Comparison of ENCODE assay signal across 9 cellular contexts in genomic region chr10:16521311-16522016, GRCh38. TPM values are rescaled to one million over a fixed set of nuclear protein-coding genes. Genes with fewer than 3 reads are reported as not detected.
DNase-seq lines count a peak whose midpoint lies in the region; ATAC-seq and TF ChIP-seq lines count a peak whose summit lies in the region.
"Had no signal": no experiment of that assay in that cellular context is flagged by ENCODE, and none has a peak within 500 bp of the region (broad histone marks: within the 10 kb centered on the region; RNA-seq: fewer than 3 reads in every experiment).

Gene C1QL3 (minus strand): TSS chr10:16521879. CDS start chr10:16521065, 814 bp downstream.

- H3K9me3 Mint-ChIP-seq in MCF 10A (ENCODE audit: unreplicated experiment) (no peaks in the 10 kb centered on the region), WTC11 (no peaks in the 10 kb centered on the region), nephron progenitor cell (no peaks in the 10 kb centered on the region)

- H3K27me3 Mint-ChIP-seq in MCF 10A (ENCODE audit: insufficient read depth, unreplicated experiment) (no peaks in the 10 kb centered on the region), WTC11 (ENCODE audit: low read depth) (peaks cover 54% of the 10 kb centered on the region), nephron progenitor cell (ENCODE audit: low read depth, poor library complexity) (peaks cover 75% of the 10 kb centered on the region)

- intact Hi-C loops in breast epithelium (cut with DNase I; ENCODE audit: low total_unique reads) = no loop called here
- intact Hi-C loops in MCF 10A (cut with micrococcal nuclease) = no loop called here
- intact Hi-C loops in esophagus muscularis mucosa (cut with DNase I) = no loop called here

- WGBS in esophagus muscularis mucosa = 2% methylated on average over 64 of the region's 68 CpGs

- H3K36me3 ChIP-seq in breast epithelium (no peaks in the 10 kb centered on the region), esophagus muscularis mucosa (no peaks in the 10 kb centered on the region), WERI-Rb-1 (no peaks in the 10 kb centered on the region)

- no peak for TF ChIP-seq POLR2A in breast epithelium (IDR thresholded peaks at IDR 0.05)
- no peak for TF ChIP-seq POLR2A in esophagus muscularis mucosa (IDR thresholded peaks at IDR 0.05; ENCODE audit: low read depth)

- no TSS peak for BruUV-seq in MCF 10A (replicated peaks; lab: Mats Ljungman, UMichigan)

- TF ChIP-seq CTCF in breast epithelium (IDR thresholded peaks at IDR 0.05) = no peak
- no peak for TF ChIP-seq CTCF in MCF 10A (IDR thresholded peaks at IDR 0.05; ENCODE audit: unreplicated experiment)
- no peak for TF ChIP-seq CTCF in WTC11 (IDR thresholded peaks at IDR 0.05)
- TF ChIP-seq CTCF in esophagus muscularis mucosa (IDR thresholded peaks at IDR 0.05) = no peak
- no peak for TF ChIP-seq CTCF in nephron progenitor cell (IDR thresholded peaks at IDR 0.05)
- no peak for TF ChIP-seq CTCF in WERI-Rb-1 (IDR thresholded peaks at IDR 0.05; ENCODE audit: low read depth, low read length)

- H3K27me3 ChIP-seq in breast epithelium (peaks cover 7 to 21% of the 10 kb centered on the region in 2 donors), esophagus muscularis mucosa (peaks cover 0 to 56% (median 22%) of the 10 kb centered on the region in 4 donors), WERI-Rb-1 (ENCODE audit: insufficient read depth, low read depth, severe bottlenecking) (no peaks in the 10 kb centered on the region)

- H3K4me3 ChIP-seq in breast epithelium = peak within 1 kb of the TSS; percentile 41 to 66 (median 50)
- peak within 1 kb of the TSS; percentile 53 to 63 (median 57) for H3K4me3 ChIP-seq in esophagus muscularis mucosa
- no peak within 1 kb of the TSS for H3K4me3 ChIP-seq in WERI-Rb-1 (ENCODE audit: low read depth, low read length)

- H3K36me3 Mint-ChIP-seq in MCF 10A (ENCODE audit: insufficient read depth, unreplicated experiment) (peaks cover 19% of the 10 kb centered on the region), WTC11 (no peaks in the 10 kb centered on the region), nephron progenitor cell (ENCODE audit: low read depth) (no peaks in the 10 kb centered on the region)

- H3K9me3 ChIP-seq in breast epithelium (no peaks in the 10 kb centered on the region), esophagus muscularis mucosa (no peaks in the 10 kb centered on the region), WERI-Rb-1 (ENCODE audit: severe bottlenecking) (no peaks in the 10 kb centered on the region)

- H3K4me3 Mint-ChIP-seq in MCF 10A (ENCODE audit: unreplicated experiment) = no peak within 1 kb of the TSS
- H3K4me3 Mint-ChIP-seq in WTC11 = peak within 1 kb of the TSS; percentile 70
- H3K4me3 Mint-ChIP-seq in nephron progenitor cell = peak within 1 kb of the TSS; percentile 90

- H3K4me1 ChIP-seq in breast epithelium (peaks cover 0 to 5% of the 10 kb centered on the region in 2 donors), esophagus muscularis mucosa (peaks cover 17 to 32% (median 28%) of the 10 kb centered on the region in 4 donors)

- no peak for DNase-seq in breast epithelium (ENCODE audit: low spot score in 2 of 2)
- DNase-seq in MCF 10A (ENCODE audit: unreplicated experiment) = no peak
- DNase-seq in WTC11 (ENCODE audit: low spot score) = peak; percentile 60
- DNase-seq in esophagus muscularis mucosa (ENCODE audit: extremely low spot score) = no peak
- DNase-seq in nephron progenitor cell = peak; percentile 53
- DNase-seq in effector CD4-positive, alpha-beta T cell = no peak
- no peak for DNase-seq in WERI-Rb-1

- H3K27ac Mint-ChIP-seq in MCF 10A (ENCODE audit: low read depth, unreplicated experiment) (no peak within 1 kb of the TSS), WTC11 (no peak within 1 kb of the TSS), nephron progenitor cell (peak within 1 kb of the TSS; percentile 83)

- peak; percentile 41 for ATAC-seq in HG03045 (IDR thresholded peaks at IDR 0.05; ENCODE audit: unreplicated experiment)
- peak; percentile 48 for ATAC-seq in WTC11

- TF ChIP-seq EP300 in esophagus muscularis mucosa (IDR thresholded peaks at IDR 0.05) = no peak

- POLR2A ChIA-PET in MCF 10A (lab: Yijun Ruan, JAX) (no interaction called here), WTC11 (lab: Charles Lee) (no interaction called here)

- H3K4me1 Mint-ChIP-seq in MCF 10A (ENCODE audit: insufficient read depth, unreplicated experiment) (no peaks in the 10 kb centered on the region), WTC11 (peaks cover 25% of the 10 kb centered on the region), nephron progenitor cell (peaks cover 45% of the 10 kb centered on the region)

- CTCF ChIA-PET in MCF 10A (lab: Yijun Ruan, JAX) (no interaction called here), WTC11 (lab: Charles Lee) (interaction anchor here (0.7 to 4.4 kb wide), 6 partner anchors 25 to 619 kb away, joined by 3 to 22 read pairs (median 4); no protein-coding TSS in a partner anchor)

- H3K27ac ChIP-seq in breast epithelium (no peak within 1 kb of the TSS), esophagus muscularis mucosa (replicated peaks in 1 of 4) (no peak within 1 kb of the TSS), WERI-Rb-1 (no peak within 1 kb of the TSS)
- H3K27ac ChIP-seq: epithelial cell of prostate had no signal

TF ChIP-seq in WTC11, 78 proteins besides CTCF, POLR2A, EP300 and RAD21:
- TF ChIP-seq, protein P1, sequence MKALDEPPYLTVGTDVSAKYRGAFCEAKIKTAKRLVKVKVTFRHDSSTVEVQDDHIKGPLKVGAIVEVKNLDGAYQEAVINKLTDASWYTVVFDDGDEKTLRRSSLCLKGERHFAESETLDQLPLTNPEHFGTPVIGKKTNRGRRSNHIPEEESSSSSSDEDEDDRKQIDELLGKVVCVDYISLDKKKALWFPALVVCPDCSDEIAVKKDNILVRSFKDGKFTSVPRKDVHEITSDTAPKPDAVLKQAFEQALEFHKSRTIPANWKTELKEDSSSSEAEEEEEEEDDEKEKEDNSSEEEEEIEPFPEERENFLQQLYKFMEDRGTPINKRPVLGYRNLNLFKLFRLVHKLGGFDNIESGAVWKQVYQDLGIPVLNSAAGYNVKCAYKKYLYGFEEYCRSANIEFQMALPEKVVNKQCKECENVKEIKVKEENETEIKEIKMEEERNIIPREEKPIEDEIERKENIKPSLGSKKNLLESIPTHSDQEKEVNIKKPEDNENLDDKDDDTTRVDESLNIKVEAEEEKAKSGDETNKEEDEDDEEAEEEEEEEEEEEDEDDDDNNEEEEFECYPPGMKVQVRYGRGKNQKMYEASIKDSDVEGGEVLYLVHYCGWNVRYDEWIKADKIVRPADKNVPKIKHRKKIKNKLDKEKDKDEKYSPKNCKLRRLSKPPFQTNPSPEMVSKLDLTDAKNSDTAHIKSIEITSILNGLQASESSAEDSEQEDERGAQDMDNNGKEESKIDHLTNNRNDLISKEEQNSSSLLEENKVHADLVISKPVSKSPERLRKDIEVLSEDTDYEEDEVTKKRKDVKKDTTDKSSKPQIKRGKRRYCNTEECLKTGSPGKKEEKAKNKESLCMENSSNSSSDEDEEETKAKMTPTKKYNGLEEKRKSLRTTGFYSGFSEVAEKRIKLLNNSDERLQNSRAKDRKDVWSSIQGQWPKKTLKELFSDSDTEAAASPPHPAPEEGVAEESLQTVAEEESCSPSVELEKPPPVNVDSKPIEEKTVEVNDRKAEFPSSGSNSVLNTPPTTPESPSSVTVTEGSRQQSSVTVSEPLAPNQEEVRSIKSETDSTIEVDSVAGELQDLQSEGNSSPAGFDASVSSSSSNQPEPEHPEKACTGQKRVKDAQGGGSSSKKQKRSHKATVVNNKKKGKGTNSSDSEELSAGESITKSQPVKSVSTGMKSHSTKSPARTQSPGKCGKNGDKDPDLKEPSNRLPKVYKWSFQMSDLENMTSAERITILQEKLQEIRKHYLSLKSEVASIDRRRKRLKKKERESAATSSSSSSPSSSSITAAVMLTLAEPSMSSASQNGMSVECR (CRISPR knock-in tag; IDR thresholded peaks at IDR 0.05; ENCODE audit: borderline replicate concordance) = no peak
- TF ChIP-seq FOXP1 (CRISPR knock-in tag; IDR thresholded peaks at IDR 0.05; ENCODE audit: borderline replicate concordance) = 0 out of 2 replicates have a peak, but pooled peaks have one; percentile 32

RNA-seq across cellular contexts. Expression of gene C1QL3, which starts in this region (rescaled TPM):
- total RNA-seq in breast epithelium = not detected
- not detected in 2 replicates for total RNA-seq in MCF 10A (2022)
- 1.7 to 2.6 TPM (median 2.2 TPM) in 3 replicates for total RNA-seq in WTC11 (2021)
- total RNA-seq in esophagus muscularis mucosa = not detected

Comparison
In these comparisons a context has a peak if more than half of its experiments do, and no peak if none do; other contexts are left out.
1. DNase-seq: peak in WTC11 (single experiment) and nephron progenitor cell (single experiment); none in breast epithelium (0 of 2), MCF 10A (single experiment), esophagus muscularis mucosa (single experiment), effector CD4-positive, alpha-beta T cell (single experiment) and WERI-Rb-1 (single experiment).